ENCODE assay signal across 1 cellular context in the genomic region with DNA sequence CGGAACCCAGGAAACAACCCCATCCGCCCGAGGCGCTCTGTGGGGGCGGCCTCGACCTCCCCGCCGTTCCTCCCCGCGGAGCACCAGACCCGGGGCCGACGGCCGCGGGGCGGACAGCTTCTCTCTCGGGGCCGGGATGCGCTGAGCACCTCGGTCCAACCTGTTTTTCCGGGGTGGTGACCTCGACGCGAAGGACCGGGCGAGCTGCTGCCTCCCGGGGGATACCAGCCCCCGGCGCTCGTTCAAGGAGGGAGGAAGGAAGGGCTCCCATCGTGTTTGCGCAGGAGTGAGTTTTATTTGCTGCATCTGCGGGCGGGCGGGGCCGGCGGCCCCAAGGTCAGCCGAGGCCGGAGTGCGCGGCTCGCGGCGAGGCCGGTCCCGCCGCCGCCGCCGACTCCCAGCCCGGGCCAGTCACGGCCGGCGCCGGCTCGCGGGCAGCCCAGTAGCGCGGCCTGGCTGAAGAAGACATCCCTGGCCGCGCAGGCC.
TF ChIP-seq lines count a peak whose summit lies in the region.

No MANE protein-coding gene starts in this region.

TF ChIP-seq in HEK293, 187 proteins besides CTCF, POLR2A, EP300 and RAD21 (continued from another document and continues in another):
- no peak for TF ChIP-seq HOXD13 (CRISPR knock-in tag; IDR thresholded peaks at IDR 0.05; ENCODE audit: borderline replicate concordance)
- TF ChIP-seq ZNF148 (tag by site-specific recombination; IDR thresholded peaks at IDR 0.05; ENCODE audit: borderline replicate concordance): no peak
- 0 out of 2 replicates have a peak, but pooled peaks have one; percentile 1 for TF ChIP-seq ZNF677 (tag by site-specific recombination; IDR thresholded peaks at IDR 0.05)
- no peak for TF ChIP-seq TRIM28 (IDR thresholded peaks at IDR 0.05; ENCODE audit: borderline replicate concordance, low read length)
- TF ChIP-seq ZFP41 (tag by site-specific recombination; IDR thresholded peaks at IDR 0.05; ENCODE audit: borderline replicate concordance): no peak
- no peak for TF ChIP-seq ZNF24 (tag by site-specific recombination; IDR thresholded peaks at IDR 0.05)
- TF ChIP-seq MZF1 (tag by site-specific recombination; IDR thresholded peaks at IDR 0.05; ENCODE audit: borderline replicate concordance): no peak
- no peak for TF ChIP-seq ZNF37A (tag by site-specific recombination; IDR thresholded peaks at IDR 0.05)
- no peak for TF ChIP-seq ZNF175 (tag by site-specific recombination; IDR thresholded peaks at IDR 0.05)
- no peak for TF ChIP-seq ZNF18 (tag by site-specific recombination; IDR thresholded peaks at IDR 0.05)
- no peak for TF ChIP-seq ZNF423 (tag by site-specific recombination; IDR thresholded peaks at IDR 0.05)
- no peak for TF ChIP-seq SCRT2 (tag by site-specific recombination; IDR thresholded peaks at IDR 0.05)
- TF ChIP-seq ZNF223 (tag by site-specific recombination; IDR thresholded peaks at IDR 0.05): no peak
- TF ChIP-seq ZFP37 (tag by site-specific recombination; IDR thresholded peaks at IDR 0.05): no peak
- TF ChIP-seq, protein P1, sequence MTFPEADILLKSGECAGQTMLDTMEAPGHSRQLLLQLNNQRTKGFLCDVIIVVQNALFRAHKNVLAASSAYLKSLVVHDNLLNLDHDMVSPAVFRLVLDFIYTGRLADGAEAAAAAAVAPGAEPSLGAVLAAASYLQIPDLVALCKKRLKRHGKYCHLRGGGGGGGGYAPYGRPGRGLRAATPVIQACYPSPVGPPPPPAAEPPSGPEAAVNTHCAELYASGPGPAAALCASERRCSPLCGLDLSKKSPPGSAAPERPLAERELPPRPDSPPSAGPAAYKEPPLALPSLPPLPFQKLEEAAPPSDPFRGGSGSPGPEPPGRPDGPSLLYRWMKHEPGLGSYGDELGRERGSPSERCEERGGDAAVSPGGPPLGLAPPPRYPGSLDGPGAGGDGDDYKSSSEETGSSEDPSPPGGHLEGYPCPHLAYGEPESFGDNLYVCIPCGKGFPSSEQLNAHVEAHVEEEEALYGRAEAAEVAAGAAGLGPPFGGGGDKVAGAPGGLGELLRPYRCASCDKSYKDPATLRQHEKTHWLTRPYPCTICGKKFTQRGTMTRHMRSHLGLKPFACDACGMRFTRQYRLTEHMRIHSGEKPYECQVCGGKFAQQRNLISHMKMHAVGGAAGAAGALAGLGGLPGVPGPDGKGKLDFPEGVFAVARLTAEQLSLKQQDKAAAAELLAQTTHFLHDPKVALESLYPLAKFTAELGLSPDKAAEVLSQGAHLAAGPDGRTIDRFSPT (tag by site-specific recombination; IDR thresholded peaks at IDR 0.05): no peak
- no peak for TF ChIP-seq ZSCAN16 (tag by site-specific recombination; IDR thresholded peaks at IDR 0.05)
- peak; percentile 3; the same call in 1 of the 2 replicates for TF ChIP-seq ZBTB11 (tag by site-specific recombination; conservative IDR thresholded peaks at IDR 0.05; ENCODE audit: low read depth)
- no peak for TF ChIP-seq ZNF621 (tag by site-specific recombination; IDR thresholded peaks at IDR 0.05)
- no peak for TF ChIP-seq ZNF530 (tag by site-specific recombination; IDR thresholded peaks at IDR 0.05; ENCODE audit: low read depth)
- TF ChIP-seq ZNF518A (tag by site-specific recombination; conservative IDR thresholded peaks at IDR 0.05; ENCODE audit: low read depth): no peak
- 0 out of 2 replicates have a peak, but pooled peaks have one; percentile 2 for TF ChIP-seq ZNF10 (tag by site-specific recombination; IDR thresholded peaks at IDR 0.05)
- TF ChIP-seq ZNF777 (tag by site-specific recombination; IDR thresholded peaks at IDR 0.05; ENCODE audit: borderline replicate concordance): no peak
- no peak for TF ChIP-seq ZBTB8A (tag by site-specific recombination; IDR thresholded peaks at IDR 0.05)
- no peak for TF ChIP-seq ZNF157 (tag by site-specific recombination; IDR thresholded peaks at IDR 0.05)
- TF ChIP-seq ZNF639 (tag by site-specific recombination; IDR thresholded peaks at IDR 0.05): no peak
- TF ChIP-seq ZNF311 (tag by site-specific recombination; IDR thresholded peaks at IDR 0.05; ENCODE audit: borderline replicate concordance): no peak
- TF ChIP-seq ZNF133 (tag by site-specific recombination; IDR thresholded peaks at IDR 0.05): no peak
- no peak for TF ChIP-seq ZNF266 (tag by site-specific recombination; IDR thresholded peaks at IDR 0.05; ENCODE audit: low read depth)
- TF ChIP-seq, protein P2, sequence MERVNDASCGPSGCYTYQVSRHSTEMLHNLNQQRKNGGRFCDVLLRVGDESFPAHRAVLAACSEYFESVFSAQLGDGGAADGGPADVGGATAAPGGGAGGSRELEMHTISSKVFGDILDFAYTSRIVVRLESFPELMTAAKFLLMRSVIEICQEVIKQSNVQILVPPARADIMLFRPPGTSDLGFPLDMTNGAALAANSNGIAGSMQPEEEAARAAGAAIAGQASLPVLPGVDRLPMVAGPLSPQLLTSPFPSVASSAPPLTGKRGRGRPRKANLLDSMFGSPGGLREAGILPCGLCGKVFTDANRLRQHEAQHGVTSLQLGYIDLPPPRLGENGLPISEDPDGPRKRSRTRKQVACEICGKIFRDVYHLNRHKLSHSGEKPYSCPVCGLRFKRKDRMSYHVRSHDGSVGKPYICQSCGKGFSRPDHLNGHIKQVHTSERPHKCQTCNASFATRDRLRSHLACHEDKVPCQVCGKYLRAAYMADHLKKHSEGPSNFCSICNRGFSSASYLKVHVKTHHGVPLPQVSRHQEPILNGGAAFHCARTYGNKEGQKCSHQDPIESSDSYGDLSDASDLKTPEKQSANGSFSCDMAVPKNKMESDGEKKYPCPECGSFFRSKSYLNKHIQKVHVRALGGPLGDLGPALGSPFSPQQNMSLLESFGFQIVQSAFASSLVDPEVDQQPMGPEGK (tag by site-specific recombination; IDR thresholded peaks at IDR 0.05): peak; percentile 34
- TF ChIP-seq REPIN1 (tag by site-specific recombination; IDR thresholded peaks at IDR 0.05; ENCODE audit: low read depth): no peak
- no peak for TF ChIP-seq YY2 (tag by site-specific recombination; IDR thresholded peaks at IDR 0.05)
- no peak for TF ChIP-seq ZNF184 (tag by site-specific recombination; IDR thresholded peaks at IDR 0.05)
- peak; percentile 61 for TF ChIP-seq ZNF335 (tag by site-specific recombination; conservative IDR thresholded peaks at IDR 0.05)
- no peak for TF ChIP-seq ZBTB48 (tag by site-specific recombination; IDR thresholded peaks at IDR 0.05)
- no peak for TF ChIP-seq HOXA7 (CRISPR knock-in tag; IDR thresholded peaks at IDR 0.05; ENCODE audit: borderline replicate concordance)
- TF ChIP-seq ZNF350 (tag by site-specific recombination; IDR thresholded peaks at IDR 0.05): no peak
- TF ChIP-seq ZNF214 (tag by site-specific recombination; IDR thresholded peaks at IDR 0.05; ENCODE audit: borderline replicate concordance): no peak
- TF ChIP-seq ZNF112 (tag by site-specific recombination; IDR thresholded peaks at IDR 0.05): no peak
- TF ChIP-seq ZBTB20 (tag by site-specific recombination; IDR thresholded peaks at IDR 0.05): peak; percentile 69
- no peak for TF ChIP-seq ZNF704 (tag by site-specific recombination; IDR thresholded peaks at IDR 0.05)
